In the genomic region with DNA sequence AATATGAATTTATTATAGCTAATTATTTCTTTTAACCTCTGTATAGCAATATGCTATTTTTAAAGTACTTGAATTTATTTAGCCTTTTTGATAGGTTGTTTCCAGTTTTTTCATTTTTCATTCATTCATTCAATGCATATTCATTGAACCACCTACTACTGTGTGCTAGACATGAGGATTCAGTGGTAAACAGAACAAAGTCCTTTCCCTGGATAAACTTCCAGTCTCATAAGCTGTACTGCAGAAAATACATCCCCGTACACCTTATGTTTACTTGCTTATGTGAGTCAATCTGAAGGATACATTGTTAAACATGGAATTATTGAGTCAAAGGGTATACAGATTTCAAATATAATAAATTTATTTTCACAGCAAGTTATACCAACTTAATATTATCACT, we compare ENCODE assay signal across 21 cellular contexts.
"Had no signal": no experiment of that assay in that cellular context is flagged by ENCODE, and none has a peak within 500 bp of the region (broad histone marks: within the 10 kb centered on the region; RNA-seq: fewer than 3 reads in every experiment).

No MANE protein-coding gene starts in this region.

- ATAC-seq: Panc1 had no signal

- H3K27ac ChIP-seq: HL-60, RWPE1 had no signal

- H3K9me3 ChIP-seq: SK-N-SH had no signal

- H3K9ac ChIP-seq: SK-N-SH had no signal

- H3K9me2 ChIP-seq: SK-N-SH had no signal

- H3K4me2 ChIP-seq: SK-N-SH had no signal

- DNase-seq: IMR-90, Kasumi-1, KG1, MM.1S, NCI-H1092 treated with DMSO at 0.1 percent for 48 hours, NCI-H1436, NCI-H187, NCI-H2029, NCI-H2081 treated with DMSO at 0.1 percent for 48 hours, NCI-H2171, NCI-H226, NCI-H446, NCI-H510A, NCI-H524 treated with DMSO at 0.1 percent for 48 hours, NCI-H69, NCI-H774, SHP77, SK-N-SH had no signal
